Comparison of ENCODE assay signal across 9 cellular contexts in the genomic region with DNA sequence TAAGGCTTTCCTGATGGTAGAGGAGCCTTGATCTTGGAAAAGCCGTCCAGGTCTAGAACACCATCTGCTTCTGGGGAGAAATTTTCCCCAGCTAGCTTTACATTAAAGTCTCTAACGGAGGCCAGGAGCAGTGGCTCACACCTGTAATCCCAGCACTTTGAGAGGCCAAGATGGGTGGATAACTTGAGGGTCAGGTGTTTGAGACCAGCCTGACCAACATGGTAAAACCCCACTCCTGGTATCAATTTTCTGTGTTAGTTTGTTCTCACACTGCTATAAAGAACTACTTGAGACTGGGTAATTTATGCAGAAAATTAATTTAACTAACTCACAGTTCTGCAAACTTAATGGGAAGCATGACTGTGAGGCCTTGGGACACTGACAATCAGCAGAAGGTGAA. TPM values are rescaled to one million over a fixed set of nuclear protein-coding genes. Genes with fewer than 3 reads are reported as not detected.
"Had no signal": no experiment of that assay in that cellular context is flagged by ENCODE, and none has a peak within 500 bp of the region (broad histone marks: within the 10 kb centered on the region; RNA-seq: fewer than 3 reads in every experiment).

No MANE protein-coding gene starts in this region.

- H3K4me1 Mint-ChIP-seq: IgD-negative memory B cell had no signal

- H3K27ac Mint-ChIP-seq: IgD-negative memory B cell had no signal

- ATAC-seq: HepG2 had no signal

- FAIRE-seq: HepG2 had no signal

- DNase-seq: IMR-90, KBM-7, KG1 had no signal

- H3K9ac ChIP-seq: KMS-11 had no signal

- H3K4me3 Mint-ChIP-seq: IgD-negative memory B cell had no signal

- H3K27ac ChIP-seq: HL-60 had no signal

- H3K9me3 Mint-ChIP-seq: IgD-negative memory B cell had no signal

RNA-seq across cellular contexts. Expression of gene FAM209B, which starts 37.8 kb away (rescaled TPM):
- total RNA-seq: HT-29, HT1080, IMR-90 had no signal

RNA-seq across cellular contexts. Expression of gene FAM209A, which starts 46.3 kb away (rescaled TPM):
- total RNA-seq: HT1080 had no signal
- polyA plus RNA-seq: IgD-negative memory B cell had no signal

RNA-seq across cellular contexts. Expression of gene TFAP2C, which starts 58.3 kb away (rescaled TPM):
- total RNA-seq: HepG2, HT-29 had no signal
- polyA plus RNA-seq: HepG2, IgD-negative memory B cell had no signal
